Comparison of ENCODE assay signal across 8 cellular contexts in genomic region chr17:18185391-18185790, GRCh38. TPM values are rescaled to one million over a fixed set of nuclear protein-coding genes. Genes with fewer than 3 reads are reported as not detected.
A peak's percentile ranks its signal among the peaks of the same experiment; 100 is the strongest.
DNase-seq lines count a peak whose midpoint lies in the region; ATAC-seq and TF ChIP-seq lines count a peak whose summit lies in the region.

No MANE protein-coding gene starts in this region.

- H3K4me1 ChIP-seq in SK-N-SH (ENCODE audit: control insufficient read depth in 1 of 2, insufficient read depth in 2 of 2, low read depth in 1 of 2, low read length in 1 of 2), result peaks cover 17 to 57% of the 10 kb centered on the region in 2 experiments

- H2AFZ ChIP-seq in SK-N-SH (ENCODE audit: low read depth), result no peak overlapping the region

- ATAC-seq in HG03469 (IDR thresholded peaks at IDR 0.05; ENCODE audit: unreplicated experiment), result no peak
- ATAC-seq in HG02938 (IDR thresholded peaks at IDR 0.05; ENCODE audit: unreplicated experiment), result no peak
- ATAC-seq in GM19463 (IDR thresholded peaks at IDR 0.05; ENCODE audit: unreplicated experiment), result no peak

- H4K20me1 ChIP-seq in SK-N-SH (ENCODE audit: insufficient read depth), result peaks cover 62% of the 10 kb centered on the region

- peak overlapping the region; percentile 98 for H3K4me2 ChIP-seq in SK-N-SH

- H3K79me2 ChIP-seq in SK-N-SH (ENCODE audit: insufficient read depth), result peaks cover 66% of the 10 kb centered on the region

- TF ChIP-seq RAD21 in SK-N-SH (IDR thresholded peaks at IDR 0.05; ENCODE audit: low read length), result 0 out of 2 replicates have a peak, but pooled peaks have one; percentile 4

- POLR2A ChIA-PET in SK-N-SH (lab: Yijun Ruan, JAX), result no interaction called here

- no peak for TF ChIP-seq EP300 in SK-N-SH (IDR thresholded peaks at IDR 0.05; ENCODE audit: borderline replicate concordance in 1 of 2, low read depth in 1 of 2, low read length in 1 of 2)

- CTCF ChIA-PET in SK-N-SH (lab: Yijun Ruan, JAX), result interaction anchor here (1.4 to 2.8 kb wide), 2 partner anchors 32 to 45 kb away, joined by 3 to 14 read pairs; no protein-coding TSS in a partner anchor

- peaks cover 57% of the 10 kb centered on the region for H3F3A ChIP-seq in SK-N-SH (replicated peaks; ENCODE audit: insufficient read depth)

- no peaks in the 10 kb centered on the region for H3K9me3 ChIP-seq in SK-N-SH

- peak overlapping the region; percentile 92 for H3K4me3 ChIP-seq in GM12875 (ENCODE audit: low read depth, low read length)
- H3K4me3 ChIP-seq in SK-N-SH (ENCODE audit: low read depth in 2 of 2, low read length in 1 of 2), result peak overlapping the region; percentile 65 to 84

- TF ChIP-seq CTCF in GM12875 (IDR thresholded peaks at IDR 0.05; ENCODE audit: borderline replicate concordance, insufficient read depth, low read depth, low read length) (no peak), SK-N-SH (IDR thresholded peaks at IDR 0.05) (no peak)

- DNase-seq in SK-N-SH, result no peak
- DNase-seq in fibroblast of gingiva (ENCODE audit: low read depth), result peak; percentile 32
- peak; percentile 44 for DNase-seq in renal cortical epithelial cell (ENCODE audit: low read depth)
- no peak for DNase-seq in NCI-H524 treated with DMSO at 0.1 percent for 48 hours (lab: John Stamatoyannopoulos, UW)

- H3K27ac ChIP-seq in SK-N-SH (ENCODE audit: low read depth in 2 of 2, low read length in 1 of 2), result peak overlapping the region; percentile 96 to 98

- peak overlapping the region; percentile 93 for H3K9ac ChIP-seq in SK-N-SH

- peaks cover 6 to 7% of the 10 kb centered on the region in 2 experiments for H3K36me3 ChIP-seq in SK-N-SH (replicated peaks in 1 of 2; ENCODE audit: control insufficient read depth in 1 of 2, insufficient read depth in 2 of 2, low read length in 1 of 2)

- no peaks in the 10 kb centered on the region for H3K27me3 ChIP-seq in SK-N-SH (ENCODE audit: insufficient read depth)

- 41% methylated on average over 3 of the region's 3 CpGs for WGBS in SK-N-SH (ENCODE audit: low lambda C conversion rate)

- H3K9me2 ChIP-seq in SK-N-SH, result no peaks in the 10 kb centered on the region

TF ChIP-seq in SK-N-SH, 30 proteins besides CTCF, POLR2A, EP300 and RAD21:
- no peak for TF ChIP-seq JUND (IDR thresholded peaks at IDR 0.05)
- TF ChIP-seq USF2 (IDR thresholded peaks at IDR 0.05; ENCODE audit: borderline replicate concordance, low read depth, low read length), result no peak
- no peak for TF ChIP-seq NFIC (IDR thresholded peaks at IDR 0.05; ENCODE audit: borderline replicate concordance)
- no peak for TF ChIP-seq FOSL2 (IDR thresholded peaks at IDR 0.05; ENCODE audit: borderline replicate concordance, low read depth)
- TF ChIP-seq SMC3 (IDR thresholded peaks at IDR 0.05; ENCODE audit: low read depth, low read length), result no peak
- no peak for TF ChIP-seq EZH2phosphoT487 (IDR thresholded peaks at IDR 0.05; ENCODE audit: borderline replicate concordance, low read depth)
- TF ChIP-seq TAF1 (IDR thresholded peaks at IDR 0.05; ENCODE audit: borderline replicate concordance, low read depth, low read length), result no peak
- TF ChIP-seq RFX5 (IDR thresholded peaks at IDR 0.05; ENCODE audit: low read length), result no peak
- no peak for TF ChIP-seq YY1 (IDR thresholded peaks at IDR 0.05; ENCODE audit: low read depth)
- no peak for TF ChIP-seq MEF2A (IDR thresholded peaks at IDR 0.05; ENCODE audit: borderline replicate concordance, low read depth)
- no peak for TF ChIP-seq POLR2AphosphoS5 (IDR thresholded peaks at IDR 0.05; ENCODE audit: low read depth, low read length)
- TF ChIP-seq TEAD4 (IDR thresholded peaks at IDR 0.05; ENCODE audit: borderline replicate concordance, insufficient read depth), result no peak
- TF ChIP-seq RCOR1 (IDR thresholded peaks at IDR 0.05; ENCODE audit: low read length), result no peak
- no peak for TF ChIP-seq REST (IDR thresholded peaks at IDR 0.05; ENCODE audit: low read depth, low read length)
- TF ChIP-seq ELF1 (IDR thresholded peaks at IDR 0.05), result no peak
- no peak for TF ChIP-seq NRF1 (IDR thresholded peaks at IDR 0.05; ENCODE audit: low read depth, low read length)
- no peak for TF ChIP-seq SIN3A (IDR thresholded peaks at IDR 0.05; ENCODE audit: borderline replicate concordance, low read depth, low read length)
- no peak for TF ChIP-seq GABPA (IDR thresholded peaks at IDR 0.05; ENCODE audit: low read depth)

RNA-seq across cellular contexts. Expression of gene ALKBH5, which starts 1.8 kb away (rescaled TPM):
- polyA plus RNA-seq in SK-N-SH (2012; rRNA removed), result 41.0 and 42.9 TPM in 2 replicates
- polyA plus RNA-seq in SK-N-SH (2012; cell fraction: cytosol; rRNA removed), result 32.7 and 42.2 TPM in 2 replicates
- polyA plus RNA-seq in SK-N-SH (2012; cell fraction: nucleus; rRNA removed), result 19.4 and 24.2 TPM in 2 replicates
- 103 and 124 TPM in 2 replicates for total RNA-seq in renal cortical epithelial cell

RNA-seq across cellular contexts. Expression of gene LLGL1, which starts 40.0 kb away (rescaled TPM):
- 29.5 and 31.4 TPM in 2 replicates for polyA plus RNA-seq in SK-N-SH (2012; rRNA removed)
- polyA plus RNA-seq in SK-N-SH (2012; cell fraction: cytosol; rRNA removed), result 10.7 and 20.6 TPM in 2 replicates
- polyA plus RNA-seq in SK-N-SH (2012; cell fraction: nucleus; rRNA removed), result 45.7 and 48.1 TPM in 2 replicates
- 30.4 and 46.4 TPM in 2 replicates for total RNA-seq in renal cortical epithelial cell

Comparison
In these comparisons a context has a peak if more than half of its experiments do, and no peak if none do; other contexts are left out.
1. DNase-seq: peak in fibroblast of gingiva (single experiment) and renal cortical epithelial cell (single experiment); none in SK-N-SH (single experiment) and NCI-H524 treated with DMSO at 0.1 percent for 48 hours (single experiment).